24 cellular contexts compared by ENCODE assay signal in genomic region chr4:122847931-122848330, GRCh38.
"Had no signal": no experiment of that assay in that cellular context is flagged by ENCODE, and none has a peak within 500 bp of the region (broad histone marks: within the 10 kb centered on the region; RNA-seq: fewer than 3 reads in every experiment).

No MANE protein-coding gene starts in this region.

- H3K27ac ChIP-seq: cardiac muscle cell, PC-9 had no signal

- H3K4me3 ChIP-seq: cardiac muscle cell, MG63, PC-9 had no signal

- DNase-seq: activated B cell treated with CpG ODN at 0.5 μM for 24 hours; activated CD4-positive, alpha-beta T cell treated with anti-CD3 and anti-CD28 coated beads for 1 hour; activated CD4-positive, alpha-beta T cell treated with anti-CD3 and anti-CD28 coated beads, Interleukin-2, amount 10 ng/mL, durations not matched to agents 24 days and 14 days; activated CD4-positive, alpha-beta T cell treated with anti-CD3 and anti-CD28 coated beads, Interleukin-2, amount 50 U/mL, for 48 hours; activated CD8-positive, alpha-beta memory T cell treated with anti-CD3 and anti-CD28 coated beads, Interleukin-2, amount 10 ng/mL, durations not matched to agents 7 days and 5 days; activated effector memory CD4-positive, alpha-beta T cell treated with Interleukin-2 at 50 U/mL for 16 hours; activated naive CD4-positive, alpha-beta T cell; activated T-cell treated with anti-CD3 and anti-CD28 coated beads, Interleukin-2, amount 50 U/mL, for 24 hours; amygdala; MG63; MV-4-11; NCI-H1092 treated with DMSO at 0.1 percent for 48 hours; NCI-H1417 treated with DMSO at 0.1 percent for 48 hours; NCI-H187; NCI-H2081; NCI-H446; NCI-H524; PC-9; SIG-M5; T-helper 17 cell; T-helper 9 cell had no signal

- H3K27me3 ChIP-seq: cardiac muscle cell, MG63 had no signal

- H3K4me2 ChIP-seq: PC-9 had no signal

- FAIRE-seq: astrocyte, TTC549 had no signal

- H2AFZ ChIP-seq: PC-9 had no signal

- ATAC-seq: activated CD8-positive, alpha-beta memory T cell treated with anti-CD3 and anti-CD28 coated beads, Interleukin-2, amount 10 ng/mL, durations not matched to agents 7 days and 5 days; T-helper 17 cell had no signal

- H3K36me3 ChIP-seq: cardiac muscle cell had no signal

- H3K9me3 ChIP-seq: MG63 had no signal
